ENCODE assay signal across 14 cellular contexts in genomic region chr17:21190078-21190477, GRCh38. TPM values are rescaled to one million over a fixed set of nuclear protein-coding genes. Genes with fewer than 3 reads are reported as not detected.
DNase-seq lines count a peak whose midpoint lies in the region; ATAC-seq and TF ChIP-seq lines count a peak whose summit lies in the region.
"Had no signal": no experiment of that assay in that cellular context is flagged by ENCODE, and none has a peak within 500 bp of the region (broad histone marks: within the 10 kb centered on the region; RNA-seq: fewer than 3 reads in every experiment).

No MANE protein-coding gene starts in this region.

- DNase-seq in left ventricle myocardium inferior, result no peak
- no peak for DNase-seq in cardiac septum (ENCODE audit: low spot score)
- no peak for DNase-seq in psoas muscle
- DNase-seq in cerebellar nuclear complex (lab: John Stamatoyannopoulos, UW), result no peak
- DNase-seq in NCI-H2196 treated with DMSO at 0.1 percent for 48 hours (lab: John Stamatoyannopoulos, UW; ENCODE audit: unreplicated experiment), result no peak
- DNase-seq: 8988T; AML-193; Caco-2; CD8-positive, alpha-beta memory T cell had no signal

- H3K36me3 ChIP-seq in left ventricle myocardium inferior, result peaks cover 44% of the 10 kb centered on the region
- peaks cover 4 to 32% of the 10 kb centered on the region in 2 donors for H3K36me3 ChIP-seq in psoas muscle (ENCODE audit: insufficient read depth in 1 of 2, low read depth in 1 of 2)

- TF ChIP-seq CTCF in left ventricle myocardium inferior (IDR thresholded peaks at IDR 0.05; ENCODE audit: borderline replicate concordance) (no peak), psoas muscle (IDR thresholded peaks at IDR 0.05) (no peak)

- H3K27me3 Mint-ChIP-seq in activated T-helper 17 cell treated with anti-CD3 and anti-CD28 coated beads, Interleukin-2, amount 50 U/mL, for 72 hours, result no peaks in the 10 kb centered on the region
- H3K27me3 Mint-ChIP-seq: CD8-positive, alpha-beta memory T cell had no signal

- H3K9me3 ChIP-seq in left ventricle myocardium inferior (replicated peaks), result no peaks in the 10 kb centered on the region
- no peaks in the 10 kb centered on the region for H3K9me3 ChIP-seq in psoas muscle
- H3K9me3 ChIP-seq: BLaER1, Caco-2 had no signal

- H3K4me3 ChIP-seq in left ventricle myocardium inferior (no peak overlapping the region), psoas muscle (no peak overlapping the region)
- H3K4me3 ChIP-seq: BLaER1 had no signal

- peak overlapping the region; percentile 43 for H3K27ac ChIP-seq in left ventricle myocardium inferior (replicated peaks)
- H3K27ac ChIP-seq in psoas muscle, result peak overlapping the region; percentile 52
- H3K27ac ChIP-seq: BLaER1, HL-60 had no signal

- no peak overlapping the region for H3K4me3 Mint-ChIP-seq in activated T-helper 17 cell treated with anti-CD3 and anti-CD28 coated beads, Interleukin-2, amount 50 U/mL, for 72 hours
- H3K4me3 Mint-ChIP-seq: CD8-positive, alpha-beta memory T cell had no signal

- H3K27me3 ChIP-seq in left ventricle myocardium inferior (ENCODE audit: low read depth), result no peaks in the 10 kb centered on the region
- H3K27me3 ChIP-seq in psoas muscle (ENCODE audit: insufficient read depth in 3 of 3, low read length in 2 of 3), result no peaks in the 10 kb centered on the region
- H3K27me3 ChIP-seq: BLaER1 had no signal

- H3K36me3 Mint-ChIP-seq in activated T-helper 17 cell treated with anti-CD3 and anti-CD28 coated beads, Interleukin-2, amount 50 U/mL, for 72 hours (ENCODE audit: low read depth), result peaks cover 16% of the 10 kb centered on the region

- H3K9me3 Mint-ChIP-seq in activated T-helper 17 cell treated with anti-CD3 and anti-CD28 coated beads, Interleukin-2, amount 50 U/mL, for 72 hours, result no peaks in the 10 kb centered on the region
- H3K9me3 Mint-ChIP-seq: CD8-positive, alpha-beta memory T cell had no signal

- peaks cover 6% of the 10 kb centered on the region for H3K4me1 Mint-ChIP-seq in activated T-helper 17 cell treated with anti-CD3 and anti-CD28 coated beads, Interleukin-2, amount 50 U/mL, for 72 hours

- H3K4me1 ChIP-seq in left ventricle myocardium inferior, result peaks cover 48% of the 10 kb centered on the region
- peaks cover 47% of the 10 kb centered on the region for H3K4me1 ChIP-seq in psoas muscle
- H3K4me1 ChIP-seq: Caco-2 had no signal

- WGBS in psoas muscle, 3 donors, result 59 to 83% (median 60%) methylated on average over 6 of the region's 6 CpGs

- ATAC-seq in activated T-helper 17 cell treated with anti-CD3 and anti-CD28 coated beads, Interleukin-2, amount 50 U/mL, for 72 hours (replicated peaks), result no peak
- ATAC-seq in psoas muscle (no peak), GM18520 (IDR thresholded peaks at IDR 0.05; ENCODE audit: unreplicated experiment) (no peak)
- ATAC-seq: HCT116 had no signal

- H3K27ac Mint-ChIP-seq in activated T-helper 17 cell treated with anti-CD3 and anti-CD28 coated beads, Interleukin-2, amount 50 U/mL, for 72 hours, result peak overlapping the region; percentile 58

- intact Hi-C loops in left ventricle myocardium inferior (cut with micrococcal nuclease) (no loop called here), cardiac septum (cut with DNase I) (no loop called here), psoas muscle (cut with DNase I) (no loop called here)

RNA-seq across cellular contexts. Expression of gene TMEM11, which starts 23.9 kb away (rescaled TPM):
- total RNA-seq in left ventricle myocardium inferior (39.7 TPM), cardiac septum (32.0 TPM), psoas muscle (10 to 100 TPM; 52.9 to 78.4 (median 58.6) TPM)
- total RNA-seq in activated T-helper 17 cell treated with anti-CD3 and anti-CD28 coated beads, Interleukin-2, amount 50 U/mL, for 72 hours, result 10 to 100 TPM; 14.3 to 28.5 TPM
- 100 to 1,000 TPM in 2 of 3 donors, 10 to 100 TPM in 1; 89.6 to 159 (median 109) TPM for polyA plus RNA-seq in psoas muscle
